1 cellular context compared by ENCODE assay signal in the genomic region with DNA sequence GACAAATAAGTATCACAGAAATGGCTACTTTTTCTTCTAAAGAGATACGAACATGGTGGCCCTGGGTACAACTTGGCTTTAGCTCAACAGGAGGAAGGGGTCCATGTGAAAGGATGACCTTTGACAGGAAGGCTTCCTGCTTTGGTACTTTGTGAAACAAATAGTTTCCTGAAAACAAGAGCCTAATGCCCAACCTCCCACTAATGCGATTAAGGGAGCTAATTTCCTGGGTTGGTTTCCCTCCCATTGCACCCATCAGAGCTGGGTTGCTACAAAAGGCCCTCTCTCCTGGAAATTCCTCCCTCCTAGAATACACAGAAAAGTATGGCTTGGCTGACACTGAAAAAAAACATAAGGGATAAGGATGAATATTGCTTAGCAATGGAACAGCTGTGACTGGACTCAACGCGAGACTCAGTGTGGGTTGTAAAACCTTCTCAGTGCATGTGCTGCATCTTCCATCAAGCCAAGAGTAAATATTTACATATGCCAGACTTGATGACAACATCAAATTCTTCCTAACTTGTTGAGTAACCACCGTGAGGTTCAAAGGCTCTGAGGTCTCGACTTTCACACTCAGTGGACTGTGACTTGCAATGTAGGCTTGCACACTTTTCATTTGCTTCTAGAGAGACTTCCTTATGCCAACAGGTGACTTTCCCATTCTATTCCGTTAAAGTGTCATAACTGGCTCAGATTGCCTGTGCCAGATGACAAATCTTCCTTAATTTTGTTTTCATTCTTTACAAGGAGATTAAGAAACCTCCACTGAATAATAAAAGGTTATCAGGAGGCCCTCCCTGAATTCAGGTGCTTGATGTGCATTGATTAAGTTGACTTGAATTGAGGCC.
TF ChIP-seq lines count a peak whose summit lies in the region.

No MANE protein-coding gene starts in this region.

TF ChIP-seq in HepG2, 621 proteins besides CTCF, POLR2A, EP300 and RAD21 (continued from another document and continues in another):
- TF ChIP-seq, protein P1, sequence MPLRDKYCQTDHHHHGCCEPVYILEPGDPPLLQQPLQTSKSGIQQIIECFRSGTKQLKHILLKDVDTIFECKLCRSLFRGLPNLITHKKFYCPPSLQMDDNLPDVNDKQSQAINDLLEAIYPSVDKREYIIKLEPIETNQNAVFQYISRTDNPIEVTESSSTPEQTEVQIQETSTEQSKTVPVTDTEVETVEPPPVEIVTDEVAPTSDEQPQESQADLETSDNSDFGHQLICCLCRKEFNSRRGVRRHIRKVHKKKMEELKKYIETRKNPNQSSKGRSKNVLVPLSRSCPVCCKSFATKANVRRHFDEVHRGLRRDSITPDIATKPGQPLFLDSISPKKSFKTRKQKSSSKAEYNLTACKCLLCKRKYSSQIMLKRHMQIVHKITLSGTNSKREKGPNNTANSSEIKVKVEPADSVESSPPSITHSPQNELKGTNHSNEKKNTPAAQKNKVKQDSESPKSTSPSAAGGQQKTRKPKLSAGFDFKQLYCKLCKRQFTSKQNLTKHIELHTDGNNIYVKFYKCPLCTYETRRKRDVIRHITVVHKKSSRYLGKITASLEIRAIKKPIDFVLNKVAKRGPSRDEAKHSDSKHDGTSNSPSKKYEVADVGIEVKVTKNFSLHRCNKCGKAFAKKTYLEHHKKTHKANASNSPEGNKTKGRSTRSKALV (CRISPR knock-in tag; IDR thresholded peaks at IDR 0.05) = no peak
- no peak for TF ChIP-seq SRF (IDR thresholded peaks at IDR 0.05; ENCODE audit: low read depth, low read length)
- TF ChIP-seq ZNF563 (CRISPR knock-in tag; IDR thresholded peaks at IDR 0.05) = no peak
- TF ChIP-seq HDAC6 (IDR thresholded peaks at IDR 0.05; ENCODE audit: low read depth, low read length) = no peak
- TF ChIP-seq FOXM1 (CRISPR knock-in tag; IDR thresholded peaks at IDR 0.05) = no peak
- no peak for TF ChIP-seq ZNF543 (CRISPR knock-in tag; IDR thresholded peaks at IDR 0.05)
- TF ChIP-seq, protein P2, sequence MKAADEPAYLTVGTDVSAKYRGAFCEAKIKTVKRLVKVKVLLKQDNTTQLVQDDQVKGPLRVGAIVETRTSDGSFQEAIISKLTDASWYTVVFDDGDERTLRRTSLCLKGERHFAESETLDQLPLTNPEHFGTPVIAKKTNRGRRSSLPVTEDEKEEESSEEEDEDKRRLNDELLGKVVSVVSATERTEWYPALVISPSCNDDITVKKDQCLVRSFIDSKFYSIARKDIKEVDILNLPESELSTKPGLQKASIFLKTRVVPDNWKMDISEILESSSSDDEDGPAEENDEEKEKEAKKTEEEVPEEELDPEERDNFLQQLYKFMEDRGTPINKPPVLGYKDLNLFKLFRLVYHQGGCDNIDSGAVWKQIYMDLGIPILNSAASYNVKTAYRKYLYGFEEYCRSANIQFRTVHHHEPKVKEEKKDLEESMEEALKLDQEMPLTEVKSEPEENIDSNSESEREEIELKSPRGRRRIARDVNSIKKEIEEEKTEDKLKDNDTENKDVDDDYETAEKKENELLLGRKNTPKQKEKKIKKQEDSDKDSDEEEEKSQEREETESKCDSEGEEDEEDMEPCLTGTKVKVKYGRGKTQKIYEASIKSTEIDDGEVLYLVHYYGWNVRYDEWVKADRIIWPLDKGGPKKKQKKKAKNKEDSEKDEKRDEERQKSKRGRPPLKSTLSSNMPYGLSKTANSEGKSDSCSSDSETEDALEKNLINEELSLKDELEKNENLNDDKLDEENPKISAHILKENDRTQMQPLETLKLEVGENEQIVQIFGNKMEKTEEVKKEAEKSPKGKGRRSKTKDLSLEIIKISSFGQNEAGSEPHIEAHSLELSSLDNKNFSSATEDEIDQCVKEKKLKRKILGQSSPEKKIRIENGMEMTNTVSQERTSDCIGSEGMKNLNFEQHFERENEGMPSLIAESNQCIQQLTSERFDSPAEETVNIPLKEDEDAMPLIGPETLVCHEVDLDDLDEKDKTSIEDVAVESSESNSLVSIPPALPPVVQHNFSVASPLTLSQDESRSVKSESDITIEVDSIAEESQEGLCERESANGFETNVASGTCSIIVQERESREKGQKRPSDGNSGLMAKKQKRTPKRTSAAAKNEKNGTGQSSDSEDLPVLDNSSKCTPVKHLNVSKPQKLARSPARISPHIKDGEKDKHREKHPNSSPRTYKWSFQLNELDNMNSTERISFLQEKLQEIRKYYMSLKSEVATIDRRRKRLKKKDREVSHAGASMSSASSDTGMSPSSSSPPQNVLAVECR (CRISPR knock-in tag; IDR thresholded peaks at IDR 0.05; ENCODE audit: borderline replicate concordance) = no peak
- no peak for TF ChIP-seq ZBTB49 (CRISPR knock-in tag; IDR thresholded peaks at IDR 0.05; ENCODE audit: borderline replicate concordance)
- no peak for TF ChIP-seq ZNF780A (CRISPR knock-in tag; IDR thresholded peaks at IDR 0.05)
- TF ChIP-seq, protein P3, sequence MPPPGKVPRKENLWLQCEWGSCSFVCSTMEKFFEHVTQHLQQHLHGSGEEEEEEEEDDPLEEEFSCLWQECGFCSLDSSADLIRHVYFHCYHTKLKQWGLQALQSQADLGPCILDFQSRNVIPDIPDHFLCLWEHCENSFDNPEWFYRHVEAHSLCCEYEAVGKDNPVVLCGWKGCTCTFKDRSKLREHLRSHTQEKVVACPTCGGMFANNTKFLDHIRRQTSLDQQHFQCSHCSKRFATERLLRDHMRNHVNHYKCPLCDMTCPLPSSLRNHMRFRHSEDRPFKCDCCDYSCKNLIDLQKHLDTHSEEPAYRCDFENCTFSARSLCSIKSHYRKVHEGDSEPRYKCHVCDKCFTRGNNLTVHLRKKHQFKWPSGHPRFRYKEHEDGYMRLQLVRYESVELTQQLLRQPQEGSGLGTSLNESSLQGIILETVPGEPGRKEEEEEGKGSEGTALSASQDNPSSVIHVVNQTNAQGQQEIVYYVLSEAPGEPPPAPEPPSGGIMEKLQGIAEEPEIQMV (CRISPR knock-in tag; IDR thresholded peaks at IDR 0.05; ENCODE audit: low read depth) = no peak
- no peak for TF ChIP-seq ZNF816 (CRISPR knock-in tag; IDR thresholded peaks at IDR 0.05; ENCODE audit: borderline replicate concordance)
- no peak for TF ChIP-seq MIER2 (CRISPR knock-in tag; IDR thresholded peaks at IDR 0.05)
- TF ChIP-seq ZNF124 (CRISPR knock-in tag; IDR thresholded peaks at IDR 0.05) = no peak
- TF ChIP-seq HMG20A (CRISPR knock-in tag; IDR thresholded peaks at IDR 0.05; ENCODE audit: borderline replicate concordance) = peak; percentile 71; the same call in 1 of the 2 replicates
- TF ChIP-seq MAFF (IDR thresholded peaks at IDR 0.05; ENCODE audit: low read depth, low read length) = 0 out of 2 replicates have a peak, but pooled peaks have one; percentile 4
- TF ChIP-seq HHEX (CRISPR knock-in tag; IDR thresholded peaks at IDR 0.05) = no peak
- TF ChIP-seq PBX3 (CRISPR knock-in tag; IDR thresholded peaks at IDR 0.05; ENCODE audit: borderline replicate concordance) = no peak
- no peak for TF ChIP-seq ZNF225 (CRISPR knock-in tag; IDR thresholded peaks at IDR 0.05)
- TF ChIP-seq JUNB (CRISPR knock-in tag; IDR thresholded peaks at IDR 0.05; ENCODE audit: borderline replicate concordance) = no peak
- TF ChIP-seq ZNF296 (CRISPR knock-in tag; conservative IDR thresholded peaks at IDR 0.05) = no peak
- TF ChIP-seq TCF7 (IDR thresholded peaks at IDR 0.05; ENCODE audit: low read depth) = peak; percentile 69
- TF ChIP-seq ZNF101 (CRISPR knock-in tag; IDR thresholded peaks at IDR 0.05; ENCODE audit: borderline replicate concordance, low read depth) = no peak
- no peak for TF ChIP-seq SATB2 (CRISPR knock-in tag; IDR thresholded peaks at IDR 0.05)
- TF ChIP-seq NR0B2 (CRISPR knock-in tag; IDR thresholded peaks at IDR 0.05) = no peak
- no peak for TF ChIP-seq ZIK1 (CRISPR knock-in tag; IDR thresholded peaks at IDR 0.05; ENCODE audit: borderline replicate concordance, low read depth)
- TF ChIP-seq MIER3 (CRISPR knock-in tag; IDR thresholded peaks at IDR 0.05; ENCODE audit: borderline replicate concordance) = peak; percentile 69; the same call in 1 of the 2 replicates
- no peak for TF ChIP-seq ZSCAN25 (CRISPR knock-in tag; IDR thresholded peaks at IDR 0.05)
- no peak for TF ChIP-seq MBNL3 (CRISPR knock-in tag; conservative IDR thresholded peaks at IDR 0.05)
- TF ChIP-seq, protein P4, sequence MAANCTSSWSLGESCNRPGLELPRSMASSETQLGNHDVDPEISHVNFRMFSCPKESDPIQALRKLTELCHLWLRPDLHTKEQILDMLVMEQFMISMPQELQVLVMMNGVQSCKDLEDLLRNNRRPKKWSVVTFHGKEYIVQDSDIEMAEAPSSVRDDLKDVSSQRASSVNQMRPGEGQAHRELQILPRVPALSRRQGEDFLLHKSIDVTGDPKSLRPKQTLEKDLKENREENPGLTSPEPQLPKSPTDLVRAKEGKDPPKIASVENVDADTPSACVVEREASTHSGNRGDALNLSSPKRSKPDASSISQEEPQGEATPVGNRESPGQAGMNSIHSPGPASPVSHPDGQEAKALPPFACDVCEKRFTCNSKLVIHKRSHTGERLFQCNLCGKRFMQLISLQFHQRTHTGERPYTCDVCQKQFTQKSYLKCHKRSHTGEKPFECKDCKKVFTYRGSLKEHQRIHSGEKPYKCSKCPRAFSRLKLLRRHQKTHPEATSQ (CRISPR knock-in tag; IDR thresholded peaks at IDR 0.05; ENCODE audit: borderline replicate concordance) = no peak
- no peak for TF ChIP-seq ZNF83 (CRISPR knock-in tag; IDR thresholded peaks at IDR 0.05; ENCODE audit: borderline replicate concordance)
- TF ChIP-seq SCMH1 (CRISPR knock-in tag; IDR thresholded peaks at IDR 0.05; ENCODE audit: borderline replicate concordance) = no peak
- TF ChIP-seq, protein P5, sequence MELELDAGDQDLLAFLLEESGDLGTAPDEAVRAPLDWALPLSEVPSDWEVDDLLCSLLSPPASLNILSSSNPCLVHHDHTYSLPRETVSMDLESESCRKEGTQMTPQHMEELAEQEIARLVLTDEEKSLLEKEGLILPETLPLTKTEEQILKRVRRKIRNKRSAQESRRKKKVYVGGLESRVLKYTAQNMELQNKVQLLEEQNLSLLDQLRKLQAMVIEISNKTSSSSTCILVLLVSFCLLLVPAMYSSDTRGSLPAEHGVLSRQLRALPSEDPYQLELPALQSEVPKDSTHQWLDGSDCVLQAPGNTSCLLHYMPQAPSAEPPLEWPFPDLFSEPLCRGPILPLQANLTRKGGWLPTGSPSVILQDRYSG (CRISPR knock-in tag; IDR thresholded peaks at IDR 0.05) = no peak
- no peak for TF ChIP-seq NR2F2 (IDR thresholded peaks at IDR 0.05; ENCODE audit: borderline replicate concordance, low read depth)
- TF ChIP-seq PAXIP1 (CRISPR knock-in tag; conservative IDR thresholded peaks at IDR 0.05) = peak; percentile 57
- TF ChIP-seq DPF2 (CRISPR knock-in tag; IDR thresholded peaks at IDR 0.05; ENCODE audit: borderline replicate concordance, low read depth) = no peak
- no peak for TF ChIP-seq FOXA1 (IDR thresholded peaks at IDR 0.05)
- TF ChIP-seq FOXA1 (CRISPR knock-in tag; IDR thresholded peaks at IDR 0.05) = peak; percentile 83
- TF ChIP-seq, protein P6, sequence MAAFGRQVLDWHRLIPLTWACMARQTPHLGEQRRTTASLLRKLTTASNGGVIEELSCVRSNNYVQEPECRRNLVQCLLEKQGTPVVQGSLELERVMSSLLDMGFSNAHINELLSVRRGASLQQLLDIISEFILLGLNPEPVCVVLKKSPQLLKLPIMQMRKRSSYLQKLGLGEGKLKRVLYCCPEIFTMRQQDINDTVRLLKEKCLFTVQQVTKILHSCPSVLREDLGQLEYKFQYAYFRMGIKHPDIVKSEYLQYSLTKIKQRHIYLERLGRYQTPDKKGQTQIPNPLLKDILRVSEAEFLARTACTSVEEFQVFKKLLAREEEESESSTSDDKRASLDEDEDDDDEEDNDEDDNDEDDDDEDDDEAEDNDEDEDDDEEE (CRISPR knock-in tag; IDR thresholded peaks at IDR 0.05) = no peak
